8 cellular contexts compared by ENCODE assay signal in genomic region chr11:319465-320273, GRCh38. TPM values are rescaled to one million over a fixed set of nuclear protein-coding genes. Genes with fewer than 3 reads are reported as not detected.
A peak's percentile ranks its signal among the peaks of the same experiment; 100 is the strongest.
DNase-seq lines count a peak whose midpoint lies in the region; ATAC-seq and TF ChIP-seq lines count a peak whose summit lies in the region.
"Not testable (repeated sequence)": the region's sequence is repeated elsewhere in the genome, so short reads cannot be mapped to it uniquely, and the experiment has no call there.
"Had no signal": no experiment of that assay in that cellular context is flagged by ENCODE, and none has a peak within 500 bp of the region (broad histone marks: within the 10 kb centered on the region; RNA-seq: fewer than 3 reads in every experiment).

No MANE protein-coding gene starts in this region.

- H3K4me3 Mint-ChIP-seq in nephron progenitor cell, result peak overlapping the region; percentile 94

- not testable (repeated sequence) for H3K27me3 Mint-ChIP-seq in nephron progenitor cell (ENCODE audit: low read depth, poor library complexity)

- not testable (repeated sequence) for H3K27me3 ChIP-seq in GM23248 (replicated peaks; ENCODE audit: insufficient read depth); breast epithelium; right atrium auricular region; thoracic aorta (replicated peaks; ENCODE audit: insufficient read depth)

- H3F3A ChIP-seq in GM23248 (ENCODE audit: insufficient read depth), result peaks cover 11% of the 10 kb centered on the region; the same call in 1 of the 2 replicates

- H3K27ac ChIP-seq in GM23248, result peak overlapping the region; percentile 97
- peak overlapping the region; percentile 95 to 98 for H3K27ac ChIP-seq in breast epithelium
- peak overlapping the region; percentile 96 to 98 for H3K27ac ChIP-seq in right atrium auricular region
- peak overlapping the region; percentile 99 for H3K27ac ChIP-seq in thoracic aorta

- H3K9me3 Mint-ChIP-seq in nephron progenitor cell, result not testable (repeated sequence)

- peak overlapping the region; percentile 90 for H3K4me2 ChIP-seq in GM23248 (ENCODE audit: unreplicated experiment)

- H3K27ac Mint-ChIP-seq in nephron progenitor cell, result peak overlapping the region; percentile 94

- not testable (repeated sequence) for H3K36me3 ChIP-seq in GM23248 (ENCODE audit: low read depth); breast epithelium; right atrium auricular region; thoracic aorta

- intact Hi-C loops in breast epithelium (cut with DNase I; ENCODE audit: low total_unique reads), result not testable (repeated sequence)

- in situ Hi-C loops in GM23248 (cut with MboI), result not testable (repeated sequence)

- WGBS in GM23248 (ENCODE audit: low coverage in 1 of 2, low lambda C conversion rate in 2 of 2, missing lambda C conversion rate in 2 of 2), 2 experiments, result 1 to 4% methylated on average over 18 to 21 of the region's 24 CpGs

- TF ChIP-seq CTCF in WI38 (IDR thresholded peaks at IDR 0.05; ENCODE audit: low read depth, low read length); breast epithelium (IDR thresholded peaks at IDR 0.05); right atrium auricular region (IDR thresholded peaks at IDR 0.05); nephron progenitor cell (IDR thresholded peaks at IDR 0.05); thoracic aorta (IDR thresholded peaks at IDR 0.05): not testable (repeated sequence)

- peaks cover 17% of the 10 kb centered on the region for H3K4me1 ChIP-seq in GM23248 (ENCODE audit: insufficient read depth)
- H3K4me1 ChIP-seq in breast epithelium, result peaks cover 0 to 12% of the 10 kb centered on the region in 2 donors
- peaks cover 0 to 35% of the 10 kb centered on the region in 2 donors for H3K4me1 ChIP-seq in right atrium auricular region
- H3K4me1 ChIP-seq in thoracic aorta (ENCODE audit: control insufficient read depth in 1 of 2, low read depth in 2 of 2), result peaks cover 0 to 26% of the 10 kb centered on the region in 2 donors

- H3K9me2 ChIP-seq in GM23248 (ENCODE audit: insufficient read depth), result not testable (repeated sequence)

- TF ChIP-seq POLR2A in breast epithelium (IDR thresholded peaks at IDR 0.05), result not testable (repeated sequence)

- peaks cover 50% of the 10 kb centered on the region for H3K79me2 ChIP-seq in GM23248 (ENCODE audit: insufficient read depth)

- not testable (repeated sequence) for H2AFZ ChIP-seq in GM23248

- peaks cover 50% of the 10 kb centered on the region for H3K4me1 Mint-ChIP-seq in nephron progenitor cell

- not testable (repeated sequence) for H3K9me3 ChIP-seq in GM23248 (ENCODE audit: low read depth); breast epithelium; right atrium auricular region; thoracic aorta

- not testable (repeated sequence) for H3K36me3 Mint-ChIP-seq in nephron progenitor cell (ENCODE audit: low read depth)

- H3K4me3 ChIP-seq in GM23248, result peak overlapping the region; percentile 99
- peak overlapping the region; percentile 77 for H3K4me3 ChIP-seq in WI38 (ENCODE audit: low read depth, low read length)
- peak overlapping the region; percentile 67 to 86 (median 81) for H3K4me3 ChIP-seq in breast epithelium
- peak overlapping the region; percentile 74 to 88 for H3K4me3 ChIP-seq in right atrium auricular region
- H3K4me3 ChIP-seq in thoracic aorta, result peak overlapping the region; percentile 88

- DNase-seq in GM23248, result peak; percentile 47
- DNase-seq in breast epithelium (ENCODE audit: low spot score in 2 of 2); right atrium auricular region (ENCODE audit: low spot score); nephron progenitor cell; thoracic aorta (ENCODE audit: low spot score): not testable (repeated sequence)

- peak overlapping the region; percentile 99 for H3K9ac ChIP-seq in GM23248

- not testable (repeated sequence) for H4K20me1 ChIP-seq in GM23248 (ENCODE audit: insufficient read depth)

- ATAC-seq in thoracic aorta (ENCODE audit: insufficient number of reproducible peaks, low FRiP score, low read depth), result not testable (repeated sequence)

RNA-seq across cellular contexts. Expression of gene IFITM3, which starts 1.0 kb away (rescaled TPM):
- 62.5 and 158 TPM in 2 replicates for total RNA-seq in GM23248 (2014; rRNA removed; shearing (Covaris generic))
- 1,892 and 1,917 TPM in 2 replicates for polyA plus RNA-seq in GM23248 (2016; fragmentation: Nextera tagmentation; extraction: Ambion mirVana)
- total RNA-seq in breast epithelium (100 to 1,000 TPM; 158 to 361 (median 195) TPM), right atrium auricular region (100 to 1,000 TPM; 156 to 372 TPM), thoracic aorta (100 to 1,000 TPM; 275 to 514 TPM)

RNA-seq across cellular contexts. Expression of gene IFITM1, which starts 5.8 kb away (rescaled TPM):
- total RNA-seq in GM23248 (2014; rRNA removed; shearing (Covaris generic)), result 72.7 and 77.3 TPM in 2 replicates
- 180 and 187 TPM in 2 replicates for polyA plus RNA-seq in GM23248 (2016; fragmentation: Nextera tagmentation; extraction: Ambion mirVana)
- total RNA-seq in breast epithelium, result 100 to 1,000 TPM; 129 to 321 (median 142) TPM
- total RNA-seq in right atrium auricular region, result 100 to 1,000 TPM in 1 of 2 donors, 10 to 100 TPM in 1; 82.3 to 241 TPM
- 100 to 1,000 TPM; 182 to 220 TPM for total RNA-seq in thoracic aorta

RNA-seq across cellular contexts. Expression of gene IFITM2, which starts 12.1 kb away (rescaled TPM):
- 75.2 and 104 TPM in 2 replicates for total RNA-seq in GM23248 (2014; rRNA removed; shearing (Covaris generic))
- polyA plus RNA-seq in GM23248 (2016; fragmentation: Nextera tagmentation; extraction: Ambion mirVana), result 1,025 and 1,029 TPM in 2 replicates
- 100 to 1,000 TPM in 2 of 3 donors, 10 to 100 TPM in 1; 81.4 to 404 (median 129) TPM for total RNA-seq in breast epithelium
- total RNA-seq in right atrium auricular region, result 100 to 1,000 TPM; 120 to 296 TPM
- 100 to 1,000 TPM; 275 to 477 TPM for total RNA-seq in thoracic aorta

RNA-seq across cellular contexts. Expression of gene IFITM5, which starts 20.3 kb away (rescaled TPM):
- not detected in 2 replicates for total RNA-seq in GM23248 (2014; rRNA removed; shearing (Covaris generic))
- polyA plus RNA-seq in GM23248 (2016; fragmentation: Nextera tagmentation; extraction: Ambion mirVana), result not detected in 2 replicates
- total RNA-seq in breast epithelium (not detected), right atrium auricular region (not detected), thoracic aorta (not detected)
- total RNA-seq: G401, subcutaneous adipose tissue had no signal

RNA-seq across cellular contexts. Expression of gene PGGHG, which starts 30.7 kb away (rescaled TPM):
- 14.2 and 23.1 TPM in 2 replicates for total RNA-seq in GM23248 (2014; rRNA removed; shearing (Covaris generic))
- polyA plus RNA-seq in GM23248 (2016; fragmentation: Nextera tagmentation; extraction: Ambion mirVana), result 4.4 and 4.6 TPM in 2 replicates
- total RNA-seq in breast epithelium (10 to 100 TPM; 13.0 to 63.9 (median 37.3) TPM), right atrium auricular region (1 to 10 TPM; 4.9 to 9.4 TPM), thoracic aorta (10 to 100 TPM; 54.2 to 68.8 TPM)
